In the genomic region with DNA sequence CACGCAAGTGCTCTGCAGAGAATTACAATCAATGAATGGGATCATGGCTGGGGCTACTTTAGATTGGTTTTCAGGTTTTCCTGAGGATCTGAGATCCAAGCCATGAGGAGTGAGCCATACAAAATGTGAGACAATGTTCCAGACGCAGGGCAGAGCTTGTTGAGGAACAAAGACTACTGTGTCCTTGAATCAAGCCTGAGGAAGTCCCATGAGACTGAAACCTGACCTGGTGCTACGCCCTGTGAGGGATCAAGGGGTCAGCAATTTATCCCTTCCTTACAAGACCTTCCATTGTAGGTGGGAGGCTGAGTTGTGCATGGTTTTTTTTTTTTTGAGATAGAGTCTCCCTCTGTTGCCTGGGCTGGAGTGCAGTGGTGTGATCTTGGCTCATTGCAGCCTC, we compare ENCODE assay signal across 11 cellular contexts. TPM values are rescaled to one million over a fixed set of nuclear protein-coding genes. Genes with fewer than 3 reads are reported as not detected.
A peak's percentile ranks its signal among the peaks of the same experiment; 100 is the strongest.
DNase-seq lines count a peak whose midpoint lies in the region; ATAC-seq and TF ChIP-seq lines count a peak whose summit lies in the region.
"Had no signal": no experiment of that assay in that cellular context is flagged by ENCODE, and none has a peak within 500 bp of the region (broad histone marks: within the 10 kb centered on the region; RNA-seq: fewer than 3 reads in every experiment).

No MANE protein-coding gene starts in this region.

- H3K4me3 Mint-ChIP-seq in glutamatergic neuron (ENCODE audit: unreplicated experiment), result peak overlapping the region; percentile 97

- H3K27ac Mint-ChIP-seq in glutamatergic neuron (ENCODE audit: unreplicated experiment), result peak overlapping the region; percentile 90

- peaks cover 2% of the 10 kb centered on the region for H3K9me3 Mint-ChIP-seq in glutamatergic neuron (ENCODE audit: unreplicated experiment)

- POLR2A ChIA-PET in AG04449 (lab: Yijun Ruan, JAX), result no interaction called here

- H3K4me1 Mint-ChIP-seq in glutamatergic neuron (ENCODE audit: low read depth, unreplicated experiment), result peaks cover 17% of the 10 kb centered on the region

- peaks cover 3% of the 10 kb centered on the region for H3K27me3 Mint-ChIP-seq in glutamatergic neuron (ENCODE audit: unreplicated experiment)

- TF ChIP-seq CTCF in AG04449 (IDR thresholded peaks at IDR 0.05; ENCODE audit: insufficient read depth, low read length, missing control alignments) (no peak), GM12864 (IDR thresholded peaks at IDR 0.05; ENCODE audit: low read depth, low read length, missing control alignments) (no peak), glutamatergic neuron (IDR thresholded peaks at IDR 0.05; ENCODE audit: partially characterized antibody, unreplicated experiment) (no peak)

- no peak for ATAC-seq in HG02798 (IDR thresholded peaks at IDR 0.05; ENCODE audit: poor library complexity, unreplicated experiment)
- ATAC-seq in GM21360 (IDR thresholded peaks at IDR 0.05; ENCODE audit: unreplicated experiment), result no peak

- H3K4me3 ChIP-seq in AG04449 (ENCODE audit: low read depth, low read length) (peak overlapping the region; percentile 6; the same call in 1 of the 2 replicates), GM12864 (ENCODE audit: low read depth, low read length) (peak overlapping the region; percentile 81)

- H3K36me3 Mint-ChIP-seq in glutamatergic neuron (ENCODE audit: unreplicated experiment), result no peaks in the 10 kb centered on the region

- no peak for DNase-seq in AG04449 (ENCODE audit: low read depth, low spot score)
- DNase-seq in GM12864 (ENCODE audit: low read depth), result no peak
- DNase-seq in RPMI7951 (ENCODE audit: low read depth), result peak; percentile 38
- DNase-seq in glutamatergic neuron, result peak; percentile 42
- DNase-seq in T-helper 9 cell, result no peak
- no peak for DNase-seq in DMS153 (lab: John Stamatoyannopoulos, UW)
- DNase-seq: DMS53, NCI-H1436, T1000 had no signal

- CTCF ChIA-PET in AG04449 (lab: Yijun Ruan, JAX), result interaction anchor here (1.1 to 3.5 kb wide), 2 partner anchors 9 to 329 kb away, joined by 3 to 13 read pairs; no protein-coding TSS in a partner anchor

RNA-seq across cellular contexts. Expression of a gene that starts 2.1 kb away (rescaled TPM):
- total RNA-seq in RPMI7951 (2014; rRNA removed; shearing (Covaris generic)), result 89.0 and 105 TPM in 2 replicates
- total RNA-seq in glutamatergic neuron (ENCODE audit: unreplicated experiment), result 48.0 TPM

Comparison
In these comparisons a context has a peak if more than half of its experiments do, and no peak if none do; other contexts are left out.
1. DNase-seq: peak in RPMI7951 (single experiment) and glutamatergic neuron (single experiment); none in AG04449 (single experiment), GM12864 (single experiment), T-helper 9 cell (single experiment) and DMS153 (single experiment).